ENCODE assay signal across 12 cellular contexts in the genomic region with DNA sequence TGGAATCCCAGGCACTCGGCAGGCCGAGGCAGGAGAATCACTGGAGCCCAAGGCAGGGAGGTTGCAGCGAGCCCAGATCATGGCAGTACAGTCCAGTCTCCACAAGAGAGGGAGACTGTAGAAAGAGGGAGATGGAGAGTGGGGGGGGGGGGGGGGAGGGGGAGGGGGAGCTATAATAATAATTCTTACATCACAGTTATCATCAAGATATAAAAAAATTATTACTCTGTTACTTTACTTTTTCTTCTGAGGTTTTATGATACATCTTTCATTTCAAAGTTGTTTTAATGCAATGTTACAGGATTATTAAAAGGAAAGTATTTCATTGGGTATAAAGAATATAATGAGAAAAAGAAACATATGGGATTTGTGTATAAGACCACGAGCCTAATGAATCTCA. TPM values are rescaled to one million over a fixed set of nuclear protein-coding genes. Genes with fewer than 3 reads are reported as not detected.
"Had no signal": no experiment of that assay in that cellular context is flagged by ENCODE, and none has a peak within 500 bp of the region (broad histone marks: within the 10 kb centered on the region; RNA-seq: fewer than 3 reads in every experiment).

No MANE protein-coding gene starts in this region.

- H3K4me1 Mint-ChIP-seq: GM23338, H9 had no signal

- H3K27ac Mint-ChIP-seq: GM23338, H9, HFFc6 had no signal

- H3K9me3 ChIP-seq: HAP-1 had no signal

- H3K4me1 ChIP-seq: HAP-1 had no signal

- FAIRE-seq: H1, H54 had no signal

- H3K9ac ChIP-seq: GM23248 had no signal

- H3K4me3 Mint-ChIP-seq: GM23338, H9, HFFc6 had no signal

- H3K27ac ChIP-seq: GM23248 had no signal

- H3K36me3 ChIP-seq: HAP-1 had no signal

- ATAC-seq: GM23338, HCT116 had no signal

- DNase-seq: GM23248, GOT3, H7, H9, HCEC 1CT, HFFc6 had no signal

- H2AFZ ChIP-seq: GM23248, GM23338 had no signal

- H3K4me2 ChIP-seq: GM23338 had no signal

- H3K4me3 ChIP-seq: GM23248, GM23338, HAP-1 had no signal

RNA-seq across cellular contexts. Expression of a gene that starts 17.8 kb away (rescaled TPM):
- total RNA-seq: GM23248, H4, HFFc6 had no signal
- polyA plus RNA-seq: GM23248 had no signal
